8 cellular contexts compared by ENCODE assay signal in genomic region chr1:108691886-108692723, GRCh38. TPM values are rescaled to one million over a fixed set of nuclear protein-coding genes. Genes with fewer than 3 reads are reported as not detected.
DNase-seq lines count a peak whose midpoint lies in the region; ATAC-seq, FAIRE-seq and TF ChIP-seq lines count a peak whose summit lies in the region.

TSS of gene PRPF38B (plus strand) at chr1:108692310. CDS start at chr1:108692592, 282 bp downstream.

- peak; percentile 98 for TF ChIP-seq POLR2A in GM12891 (IDR thresholded peaks at IDR 0.05; ENCODE audit: low read depth, low read length)

- H3K9me3 Mint-ChIP-seq in progenitor cell of endocrine pancreas (ENCODE audit: low read depth) = no peaks in the 10 kb centered on the region

- peaks cover 3% of the 10 kb centered on the region for H3K27me3 Mint-ChIP-seq in progenitor cell of endocrine pancreas

- intact Hi-C loops in left cardiac atrium (cut with DNase I) = loop anchor here in 1 of 2 donors (5.0 kb wide), 1 partner anchor 55 kb away; the partner anchor contains the start of gene STXBP3

- H3K4me3 Mint-ChIP-seq in progenitor cell of endocrine pancreas (ENCODE audit: low read depth) = peak within 1 kb of the TSS; percentile 99

- no peak for TF ChIP-seq CTCF in progenitor cell of endocrine pancreas (IDR thresholded peaks at IDR 0.05; ENCODE audit: unreplicated experiment)

- peak; percentile 78 for DNase-seq in GM12891 (ENCODE audit: insufficient read length, low spot score)
- peak; percentile 89 for DNase-seq in NCI-H1436 (lab: John Stamatoyannopoulos, UW)
- peak; percentile 88 to 95 (median 92) for DNase-seq in T-helper 1 cell
- DNase-seq in amniotic epithelial cell (ENCODE audit: low read depth) = peak; percentile 84
- peak; percentile 96 for DNase-seq in left cardiac atrium
- peak; percentile 81 for DNase-seq in progenitor cell of endocrine pancreas (ENCODE audit: low spot score, unreplicated experiment)
- peak; percentile 97 for DNase-seq in ureter (ENCODE audit: low spot score)

- H3K4me1 Mint-ChIP-seq in progenitor cell of endocrine pancreas (ENCODE audit: low read depth) = peaks cover 26% of the 10 kb centered on the region

- ATAC-seq in HG02798 (IDR thresholded peaks at IDR 0.05; ENCODE audit: poor library complexity, unreplicated experiment) (peak; percentile 97), left cardiac atrium (peak; percentile 99)

- peak within 1 kb of the TSS; percentile 97 for H3K27ac Mint-ChIP-seq in progenitor cell of endocrine pancreas

- H3K36me3 Mint-ChIP-seq in progenitor cell of endocrine pancreas (ENCODE audit: insufficient read depth) = peaks cover 7% of the 10 kb centered on the region

- FAIRE-seq in GM12891 (lab: Jason Lieb, UNC) = peak; percentile 98

TF ChIP-seq in GM12891, 5 proteins besides CTCF, POLR2A, EP300 and RAD21:
- TF ChIP-seq TAF1 (IDR thresholded peaks at IDR 0.05; ENCODE audit: low read depth, low read length) (peak; percentile 90), SPI1 (IDR thresholded peaks at IDR 0.05; ENCODE audit: low read depth, low read length) (no peak), POLR2AphosphoS5 (IDR thresholded peaks at IDR 0.05; ENCODE audit: low read depth, low read length) (peak; percentile 97), PAX5 (IDR thresholded peaks at IDR 0.05; ENCODE audit: insufficient read depth, low read length, severe bottlenecking) (no peak), POU2F2 (IDR thresholded peaks at IDR 0.05; ENCODE audit: low read depth, low read length) (peak; percentile 82)
TF ChIP-seq in GM12891: peak in this region for 3.

RNA-seq across cellular contexts. Expression of gene PRPF38B, which starts in this region (rescaled TPM):
- 30.9 TPM for polyA plus RNA-seq in GM12891 (2012; ENCODE audit: low read depth, missing spikeins)
- total RNA-seq in left cardiac atrium (10 to 100 TPM; 18.9 to 22.6 TPM), progenitor cell of endocrine pancreas (54.7 and 59.1 TPM in 2 replicates), ureter (48.9 TPM)

Comparison
In these comparisons a context has a peak if more than half of its experiments do, and no peak if none do; other contexts are left out.
1. Peak in every context shown above with its lines: DNase-seq and ATAC-seq.